ENCODE assay signal across 1 cellular context in the genomic region with DNA sequence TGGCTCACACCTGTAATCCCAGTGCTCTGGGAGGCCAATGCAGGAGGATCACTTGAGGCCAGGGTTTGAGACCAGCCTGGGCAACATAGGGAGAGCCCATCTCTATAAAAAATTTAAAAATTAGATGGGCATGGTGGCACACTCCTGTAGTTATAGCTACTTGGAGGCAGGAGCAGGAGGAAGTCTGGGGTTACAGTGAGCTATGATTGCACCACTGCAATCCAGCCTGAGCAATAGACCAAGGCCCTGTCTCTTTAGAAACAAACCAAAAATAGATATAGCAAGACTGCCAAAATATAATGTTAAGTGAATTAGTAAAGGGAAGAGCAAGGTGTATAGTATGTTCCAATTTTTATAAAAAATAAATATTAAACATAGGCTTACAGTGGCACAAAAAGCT.
TF ChIP-seq lines count a peak whose summit lies in the region.

No MANE protein-coding gene starts in this region.

TF ChIP-seq in HepG2, 621 proteins besides CTCF, POLR2A, EP300 and RAD21 (continued from another document):
- 0 out of 2 replicates have a peak, but pooled peaks have one; percentile 36 for TF ChIP-seq ZNF770 (CRISPR knock-in tag; IDR thresholded peaks at IDR 0.05)
